Comparison of ENCODE assay signal across 11 cellular contexts in genomic region chr22:41542224-41542623, GRCh38. TPM values are rescaled to one million over a fixed set of nuclear protein-coding genes. Genes with fewer than 3 reads are reported as not detected.
DNase-seq lines count a peak whose midpoint lies in the region; ATAC-seq and TF ChIP-seq lines count a peak whose summit lies in the region.
"Had no signal": no experiment of that assay in that cellular context is flagged by ENCODE, and none has a peak within 500 bp of the region (broad histone marks: within the 10 kb centered on the region; RNA-seq: fewer than 3 reads in every experiment).

No MANE protein-coding gene starts in this region.

- TF ChIP-seq POLR2A in NB4 (IDR thresholded peaks at IDR 0.05; ENCODE audit: extremely low read depth, insufficient read length) = no peak

- H3K79me2 ChIP-seq in mammary epithelial cell (ENCODE audit: insufficient read depth, low read length) (peaks cover 66% of the 10 kb centered on the region), osteoblast (ENCODE audit: insufficient read depth, low read length) (peaks cover 68% of the 10 kb centered on the region)

- H3K9ac ChIP-seq in mammary epithelial cell (ENCODE audit: insufficient read depth, low read length) = no peak overlapping the region

- DNase-seq in T-helper 1 cell = no peak
- no peak for DNase-seq in NB4 (ENCODE audit: low read depth)
- DNase-seq in mammary epithelial cell = no peak
- peak; percentile 36 for DNase-seq in osteoblast (ENCODE audit: insufficient read length, low spot score, missing footprints)
- DNase-seq in OCI-M2 (lab: John Stamatoyannopoulos, UW; ENCODE audit: unreplicated experiment) = no peak
- DNase-seq in NCI-H2196 (lab: John Stamatoyannopoulos, UW; ENCODE audit: unreplicated experiment) = no peak
- DNase-seq: HCEC 1CT; NCI-H146; stimulated activated CD4-positive, alpha-beta T cell treated with anti-CD3 and anti-CD28 coated beads, Interleukin-15, amount 100 ng/mL, for 24 hours had no signal

- no peak overlapping the region for H3K27ac Mint-ChIP-seq in T-helper 1 cell treated with Interleukin-12 subunit alpha and Interleukin-12 subunit beta and Interleukin-4 antibody, amounts not matched to agents 30 μg/mL and 1 μg/mL, for 36 hours

- intact Hi-C loops in mammary epithelial cell (cut with micrococcal nuclease) = no loop called here

- H3K27ac ChIP-seq in mammary epithelial cell (ENCODE audit: insufficient read depth, low read depth, low read length) (no peak overlapping the region), osteoblast (ENCODE audit: low read depth, low read length) (no peak overlapping the region)

- TF ChIP-seq CTCF in NB4 (IDR thresholded peaks at IDR 0.05; ENCODE audit: low read depth, low read length) = no peak
- no peak for TF ChIP-seq CTCF in mammary epithelial cell (conservative IDR thresholded peaks at IDR 0.05 in 1 of 2, IDR thresholded peaks at IDR 0.05 in 1 of 2; ENCODE audit: extremely low read depth in 1 of 2, insufficient read depth in 1 of 2, low read depth in 1 of 2, low read length in 2 of 2)
- no peak for TF ChIP-seq CTCF in osteoblast (IDR thresholded peaks at IDR 0.05; ENCODE audit: extremely low read depth, low read depth, low read length)

- H3K36me3 ChIP-seq in mammary epithelial cell (ENCODE audit: insufficient read depth, low read length) (peaks cover 6% of the 10 kb centered on the region), osteoblast (ENCODE audit: insufficient read depth, low read length) (peaks cover 19% of the 10 kb centered on the region)

- CTCF ChIA-PET in mammary epithelial cell (lab: Charles Lee; ENCODE audit: low non-redundant PET) = no interaction called here

- H3K4me2 ChIP-seq in mammary epithelial cell (ENCODE audit: insufficient read depth, low read depth, low read length) (peak overlapping the region; percentile 77), osteoblast (ENCODE audit: insufficient read depth, low read length) (peak overlapping the region; percentile 80)

- H4K20me1 ChIP-seq in mammary epithelial cell (ENCODE audit: insufficient read depth, low read length) (no peaks in the 10 kb centered on the region), osteoblast (ENCODE audit: insufficient read depth, low read length) (peaks cover 34% of the 10 kb centered on the region)

- WGBS in mammary epithelial cell (ENCODE audit: low coverage, missing lambda C conversion rate) = 100% methylated on average over 1 of the region's 4 CpGs

- H3K4me1 Mint-ChIP-seq in T-helper 1 cell treated with Interleukin-12 subunit alpha and Interleukin-12 subunit beta and Interleukin-4 antibody, amounts not matched to agents 30 μg/mL and 1 μg/mL, for 36 hours (ENCODE audit: low read depth) = peaks cover 22% of the 10 kb centered on the region

- H3K27me3 Mint-ChIP-seq in T-helper 1 cell treated with Interleukin-12 subunit alpha and Interleukin-12 subunit beta and Interleukin-4 antibody, amounts not matched to agents 30 μg/mL and 1 μg/mL, for 36 hours (ENCODE audit: low read depth) = no peaks in the 10 kb centered on the region

- H3K36me3 Mint-ChIP-seq in T-helper 1 cell treated with Interleukin-12 subunit alpha and Interleukin-12 subunit beta and Interleukin-4 antibody, amounts not matched to agents 30 μg/mL and 1 μg/mL, for 36 hours (ENCODE audit: low read depth) = peaks cover 2% of the 10 kb centered on the region

- dilution Hi-C loops in mammary epithelial cell (cut with HindIII; ENCODE audit: low sequenced_read_pairs) = no loop called here

- H3K4me3 Mint-ChIP-seq in T-helper 1 cell treated with Interleukin-12 subunit alpha and Interleukin-12 subunit beta and Interleukin-4 antibody, amounts not matched to agents 30 μg/mL and 1 μg/mL, for 36 hours = peak overlapping the region; percentile 88

- H3K27me3 ChIP-seq in mammary epithelial cell (ENCODE audit: insufficient read depth, low read length) (no peaks in the 10 kb centered on the region), osteoblast (ENCODE audit: insufficient read depth, low read length) (no peaks in the 10 kb centered on the region)

- no TSS peak for BruUV-seq in mammary epithelial cell (replicated peaks; lab: Mats Ljungman, UMichigan)

- in situ Hi-C loops in mammary epithelial cell (cut with MboI; ENCODE audit: low sequenced_read_pairs in 2 of 2) = no loop called here

- H3K9me3 ChIP-seq in mammary epithelial cell (replicated peaks; ENCODE audit: insufficient read depth, low read length) (no peaks in the 10 kb centered on the region), osteoblast (ENCODE audit: low read depth, low read length) (no peaks in the 10 kb centered on the region)

- ATAC-seq in HG03025 (IDR thresholded peaks at IDR 0.05; ENCODE audit: low FRiP score, unreplicated experiment) = no peak

- no peak overlapping the region for H2AFZ ChIP-seq in mammary epithelial cell (ENCODE audit: low read depth, low read length)
- H2AFZ ChIP-seq in osteoblast (ENCODE audit: low read length) = no peak overlapping the region

- H3K4me1 ChIP-seq in mammary epithelial cell (ENCODE audit: insufficient read depth, low read length) = peaks cover 15% of the 10 kb centered on the region
- peaks cover 16% of the 10 kb centered on the region for H3K4me1 ChIP-seq in osteoblast (ENCODE audit: insufficient read depth, low read length)

- peak overlapping the region; percentile 94 for H3K4me3 ChIP-seq in NB4 (ENCODE audit: low read depth, low read length)
- H3K4me3 ChIP-seq in mammary epithelial cell (replicated peaks in 1 of 3; ENCODE audit: insufficient read depth in 1 of 3, low read depth in 2 of 3, low read length in 3 of 3) = peak overlapping the region in 1 of 3 experiments; percentile 25
- H3K4me3 ChIP-seq in osteoblast (ENCODE audit: insufficient read depth, low read length) = peak overlapping the region; percentile 97

- H3K9me3 Mint-ChIP-seq in T-helper 1 cell treated with Interleukin-12 subunit alpha and Interleukin-12 subunit beta and Interleukin-4 antibody, amounts not matched to agents 30 μg/mL and 1 μg/mL, for 36 hours = no peaks in the 10 kb centered on the region

RNA-seq across cellular contexts. Expression of gene POLR3H, which starts 2.0 kb away (rescaled TPM):
- total RNA-seq in mammary epithelial cell (10 to 100 TPM; 17.2 to 47.0 TPM), osteoblast (26.2 and 27.9 TPM in 2 replicates)
- 57.3 TPM for polyA plus RNA-seq in mammary epithelial cell
- polyA minus RNA-seq in mammary epithelial cell = 72.2 TPM

RNA-seq across cellular contexts. Expression of gene CSDC2, which starts 18.6 kb away (rescaled TPM):
- total RNA-seq in mammary epithelial cell (1 to 10 TPM in 1 of 2 donors, under 1 TPM in 1; 0.09 to 1.0 TPM), osteoblast (0.88 and 1.1 TPM in 2 replicates)
- not detected for polyA plus RNA-seq in mammary epithelial cell
- polyA minus RNA-seq in mammary epithelial cell = not detected

RNA-seq across cellular contexts. Expression of gene PMM1, which starts 47.4 kb away (rescaled TPM):
- total RNA-seq in mammary epithelial cell (10 to 100 TPM; 21.2 to 44.8 TPM), osteoblast (15.6 and 18.9 TPM in 2 replicates)
- polyA plus RNA-seq in mammary epithelial cell = 62.8 TPM
- 21.9 TPM for polyA minus RNA-seq in mammary epithelial cell
